Comparison of ENCODE assay signal across 8 cellular contexts in genomic region chr3:52277972-52278509, GRCh38. TPM values are rescaled to one million over a fixed set of nuclear protein-coding genes. Genes with fewer than 3 reads are reported as not detected.
A peak's percentile ranks its signal among the peaks of the same experiment; 100 is the strongest.
DNase-seq lines count a peak whose midpoint lies in the region; ATAC-seq, FAIRE-seq and TF ChIP-seq lines count a peak whose summit lies in the region.

No MANE protein-coding gene starts in this region.

- peak overlapping the region; percentile 99 for H3K4me3 Mint-ChIP-seq in astrocyte (ENCODE audit: unreplicated experiment)

- peaks cover 51% of the 10 kb centered on the region for H4K20me1 ChIP-seq in astrocyte (ENCODE audit: insufficient read depth, low read length)

- H2AFZ ChIP-seq in astrocyte (ENCODE audit: low read depth, low read length) = peak overlapping the region; percentile 89

- no peaks in the 10 kb centered on the region for H3K27me3 Mint-ChIP-seq in astrocyte (ENCODE audit: low read depth, unreplicated experiment)

- POLR2A ChIA-PET in Panc1 (lab: Charles Lee) = interaction anchor here (0.6 to 0.7 kb wide), 3 partner anchors 37 to 121 kb away, joined by 3 to 4 read pairs (median 4); no protein-coding TSS in a partner anchor

- no peak; the same call in 1 of the 2 replicates for TF ChIP-seq CTCF in Panc1 (IDR thresholded peaks at IDR 0.05)
- no peak for TF ChIP-seq CTCF in astrocyte (IDR thresholded peaks at IDR 0.05; ENCODE audit: insufficient read depth, low read depth, low read length)

- H3K79me2 ChIP-seq in astrocyte (ENCODE audit: insufficient read depth, low read length) = peaks cover 51% of the 10 kb centered on the region

- CTCF ChIA-PET in Panc1 (lab: Charles Lee) = no interaction called here

- peaks cover 23% of the 10 kb centered on the region for H3K4me1 Mint-ChIP-seq in astrocyte (ENCODE audit: low read depth, unreplicated experiment)

- H3K36me3 ChIP-seq in Panc1 (ENCODE audit: control insufficient read depth, insufficient read depth, low read length) = peaks cover 4% of the 10 kb centered on the region; the same call in 1 of the 2 replicates
- peaks cover 6% of the 10 kb centered on the region for H3K36me3 ChIP-seq in astrocyte (ENCODE audit: insufficient read depth, low read length)

- peaks cover 25% of the 10 kb centered on the region for H3K4me1 ChIP-seq in Panc1 (ENCODE audit: control insufficient read depth, insufficient read depth, low read length)
- peaks cover 25% of the 10 kb centered on the region for H3K4me1 ChIP-seq in astrocyte (ENCODE audit: insufficient read depth, low read length)

- H3K27me3 ChIP-seq in Panc1 (ENCODE audit: control insufficient read depth, insufficient read depth, low read length) = no peaks in the 10 kb centered on the region
- no peaks in the 10 kb centered on the region for H3K27me3 ChIP-seq in astrocyte (ENCODE audit: insufficient read depth, low read length)

- H3K4me3 ChIP-seq in Panc1 (ENCODE audit: low read depth in 2 of 2, low read length in 2 of 2) (peak overlapping the region; percentile 82 to 90), astrocyte (ENCODE audit: insufficient read depth, low read depth, low read length) (peak overlapping the region; percentile 99), iPS-18c (ENCODE audit: insufficient read depth, low read depth, low read length) (peak overlapping the region; percentile 91)

- intact Hi-C loops in Panc1 (cut with micrococcal nuclease; ENCODE audit: unreplicated experiment) = no loop called here

- H3K27ac Mint-ChIP-seq in astrocyte (ENCODE audit: unreplicated experiment) = peak overlapping the region; percentile 97

- peak overlapping the region; percentile 99 for H3K9ac ChIP-seq in astrocyte (ENCODE audit: low read length)

- H3K9me3 ChIP-seq in Panc1 (ENCODE audit: control insufficient read depth, insufficient read depth, low read depth, low read length) = no peaks in the 10 kb centered on the region
- H3K9me3 ChIP-seq in astrocyte (ENCODE audit: insufficient read depth, low read depth, low read length) = no peaks in the 10 kb centered on the region
- H3K9me3 ChIP-seq in iPS-18c (ENCODE audit: control insufficient read depth, insufficient read depth, low read length) = no peaks in the 10 kb centered on the region

- H3K4me2 ChIP-seq in astrocyte (ENCODE audit: low read length) = peak overlapping the region; percentile 99

- H3K9me3 Mint-ChIP-seq in astrocyte (ENCODE audit: unreplicated experiment) = no peaks in the 10 kb centered on the region

- no peak for FAIRE-seq in astrocyte (lab: Jason Lieb, UNC)

- H3K27ac ChIP-seq in Panc1 (ENCODE audit: low read length) (peak overlapping the region; percentile 84), astrocyte (ENCODE audit: low read depth, low read length) (peak overlapping the region; percentile 95)

- in situ Hi-C loops in Panc1 (cut with HindIII; ENCODE audit: low pct_unique_long_range_greater_than_20kb, low sequenced_read_pairs) = no loop called here

- DNase-seq in AG20443 (ENCODE audit: low spot score) (peak; percentile 83), Panc1 (ENCODE audit: low read depth, low spot score) (no peak), astrocyte (ENCODE audit: low read depth) (no peak), NCI-H2029 treated with DMSO at 0.1 percent for 48 hours (lab: John Stamatoyannopoulos, UW) (no peak)
- peak; percentile 40 to 60 (median 60) for DNase-seq in stimulated activated CD4-positive, alpha-beta T cell treated with anti-CD3 and anti-CD28 coated beads, Interleukin-12 subunit alpha, Interleukin-12 subunit beta, amount 100 ng/mL, for 48 hours (ENCODE audit: low read depth in 2 of 3, low spot score in 1 of 3)

- no TSS peak for BruUV-seq in Panc1 (replicated peaks; lab: Mats Ljungman, UMichigan)

- H3K36me3 Mint-ChIP-seq in astrocyte (ENCODE audit: low read depth, unreplicated experiment) = peaks cover 6% of the 10 kb centered on the region

- peak; percentile 52 for ATAC-seq in GM18870 (IDR thresholded peaks at IDR 0.05; ENCODE audit: unreplicated experiment)
- ATAC-seq in HG03066 (IDR thresholded peaks at IDR 0.05; ENCODE audit: low read depth, unreplicated experiment) = peak; percentile 48
- ATAC-seq in Panc1 = peak; percentile 88

RNA-seq across cellular contexts. Expression of gene WDR82, which starts 0.4 kb away (rescaled TPM):
- total RNA-seq in Panc1 (2021; ENCODE audit: unreplicated experiment) (57.9 TPM), astrocyte (57.4 and 59.7 TPM in 2 replicates)
- 47.0 TPM for polyA plus RNA-seq in Panc1 (2012; ENCODE audit: insufficient read length)

RNA-seq across cellular contexts. Expression of gene GLYCTK, which starts 9.6 kb away (rescaled TPM):
- 6.5 TPM for total RNA-seq in Panc1 (2021; ENCODE audit: unreplicated experiment)
- 5.6 TPM for polyA plus RNA-seq in Panc1 (2012; ENCODE audit: insufficient read length)
- 4.8 and 5.2 TPM in 2 replicates for total RNA-seq in astrocyte

RNA-seq across cellular contexts. Expression of gene PPM1M, which starts 32.5 kb away (rescaled TPM):
- total RNA-seq in Panc1 (2021; ENCODE audit: unreplicated experiment) = 9.7 TPM
- polyA plus RNA-seq in Panc1 (2012; ENCODE audit: insufficient read length) = 10.7 TPM
- 8.9 and 9.1 TPM in 2 replicates for total RNA-seq in astrocyte

RNA-seq across cellular contexts. Expression of gene DNAH1, which starts 38.1 kb away (rescaled TPM):
- total RNA-seq in Panc1 (2021; ENCODE audit: unreplicated experiment) = 2.4 TPM
- polyA plus RNA-seq in Panc1 (2012; ENCODE audit: insufficient read length) = 2.4 TPM
- 2.2 and 2.3 TPM in 2 replicates for total RNA-seq in astrocyte

RNA-seq across cellular contexts. Expression of gene TWF2, which starts 39.1 kb away (rescaled TPM):
- total RNA-seq in Panc1 (2021; ENCODE audit: unreplicated experiment) = 51.9 TPM
- 105 TPM for polyA plus RNA-seq in Panc1 (2012; ENCODE audit: insufficient read length)
- 103 and 105 TPM in 2 replicates for total RNA-seq in astrocyte

Comparison
In these comparisons a context has a peak if more than half of its experiments do, and no peak if none do; other contexts are left out.
1. DNase-seq: peak in AG20443 (single experiment) and stimulated activated CD4-positive, alpha-beta T cell treated with anti-CD3 and anti-CD28 coated beads, Interleukin-12 subunit alpha, Interleukin-12 subunit beta, amount 100 ng/mL, for 48 hours (3 of 3); none in Panc1 (single experiment), astrocyte (single experiment) and NCI-H2029 treated with DMSO at 0.1 percent for 48 hours (single experiment).
2. Peak in every context shown above with its lines, with median percentiles within 50 percentile points of each other: ATAC-seq and H3K4me3 ChIP-seq.